In genomic region chr20:37071481-37071911, GRCh38 we compare ENCODE assay signal across 10 cellular contexts. TPM values are rescaled to one million over a fixed set of nuclear protein-coding genes. Genes with fewer than 3 reads are reported as not detected.
DNase-seq lines count a peak whose midpoint lies in the region; ATAC-seq and TF ChIP-seq lines count a peak whose summit lies in the region.
"Had no signal": no experiment of that assay in that cellular context is flagged by ENCODE, and none has a peak within 500 bp of the region (broad histone marks: within the 10 kb centered on the region; RNA-seq: fewer than 3 reads in every experiment).

No MANE protein-coding gene starts in this region.

- intact Hi-C loops in naive thymus-derived CD4-positive, alpha-beta T cell (cut with micrococcal nuclease) = loop anchor here (1.0 to 10.0 kb wide), 2 partner anchors 10 to 127 kb away; no protein-coding TSS in a partner anchor

- H3K27ac ChIP-seq in naive thymus-derived CD4-positive, alpha-beta T cell (ENCODE audit: low read depth, low read length) = peak overlapping the region; percentile 49
- H3K27ac ChIP-seq in tibial nerve = no peak overlapping the region
- H3K27ac ChIP-seq: ovary had no signal

- H3K9me3 ChIP-seq in naive thymus-derived CD4-positive, alpha-beta T cell (ENCODE audit: control insufficient read depth in 2 of 3, low read length in 3 of 3) = no peaks in the 10 kb centered on the region
- H3K9me3 ChIP-seq in tibial nerve = peaks cover 0 to 5% (median 0%) of the 10 kb centered on the region in 4 donors
- H3K9me3 ChIP-seq: ovary had no signal

- peak overlapping the region; percentile 9 for H3K4me3 Mint-ChIP-seq in activated naive CD8-positive, alpha-beta T cell treated with anti-CD3 and anti-CD28 coated beads, Interleukin-2, amount 50 U/mL, for 24 hours
- peak overlapping the region; percentile 39 to 69 (median 57) for H3K4me3 Mint-ChIP-seq in naive thymus-derived CD4-positive, alpha-beta T cell
- H3K4me3 Mint-ChIP-seq in glutamatergic neuron (ENCODE audit: unreplicated experiment) = no peak overlapping the region

- CTCF ChIA-PET in naive thymus-derived CD4-positive, alpha-beta T cell (lab: Charles Lee) = interaction anchor here (1.0 to 1.3 kb wide), 3 partner anchors 10 to 41 kb away, joined by 3 read pairs; partner anchors contain the start of gene RBL1

- 74 to 78% methylated on average over 4 of the region's 4 CpGs for WGBS in tibial nerve, 2 donors

- peak; percentile 76 for DNase-seq in Daoy (ENCODE audit: low read depth)
- peak; percentile 81 for DNase-seq in SK-MEL-5 (ENCODE audit: low read depth, low spot score)
- peak; percentile 8 for DNase-seq in activated naive CD8-positive, alpha-beta T cell treated with anti-CD3 and anti-CD28 coated beads, Interleukin-2, amount 50 U/mL, for 24 hours
- DNase-seq in naive thymus-derived CD4-positive, alpha-beta T cell = peak in 6 of 9 donors; percentile 13 to 31 (median 21)
- no peak for DNase-seq in NCI-H2227 (lab: John Stamatoyannopoulos, UW; ENCODE audit: unreplicated experiment)
- DNase-seq in DMS114 treated with DMSO at 0.1 percent for 48 hours (lab: John Stamatoyannopoulos, UW; ENCODE audit: unreplicated experiment) = no peak
- no peak for DNase-seq in glutamatergic neuron
- no peak for DNase-seq in tibial nerve (ENCODE audit: low spot score in 2 of 2)
- DNase-seq: NCI-H748 treated with DMSO at 0.1 percent for 48 hours, ovary had no signal

- no peaks in the 10 kb centered on the region for H3K9me3 Mint-ChIP-seq in activated naive CD8-positive, alpha-beta T cell treated with anti-CD3 and anti-CD28 coated beads, Interleukin-2, amount 50 U/mL, for 24 hours
- H3K9me3 Mint-ChIP-seq in naive thymus-derived CD4-positive, alpha-beta T cell = peaks cover 0 to 5% (median 0%) of the 10 kb centered on the region in 11 donors
- no peaks in the 10 kb centered on the region for H3K9me3 Mint-ChIP-seq in glutamatergic neuron (ENCODE audit: unreplicated experiment)

- POLR2A ChIA-PET in naive thymus-derived CD4-positive, alpha-beta T cell (lab: Charles Lee) = interaction anchor here (0.7 kb wide), 1 partner anchor 44 kb away, joined by 4 read pairs; no protein-coding TSS in a partner anchor

- H3K27me3 Mint-ChIP-seq in activated naive CD8-positive, alpha-beta T cell treated with anti-CD3 and anti-CD28 coated beads, Interleukin-2, amount 50 U/mL, for 24 hours = no peaks in the 10 kb centered on the region
- no peaks in the 10 kb centered on the region for H3K27me3 Mint-ChIP-seq in naive thymus-derived CD4-positive, alpha-beta T cell
- H3K27me3 Mint-ChIP-seq in glutamatergic neuron (ENCODE audit: unreplicated experiment) = no peaks in the 10 kb centered on the region

- TF ChIP-seq EP300 in tibial nerve (IDR thresholded peaks at IDR 0.05) = no peak

- in situ Hi-C loops in SK-MEL-5 (cut with HindIII; ENCODE audit: low pct_unique_long_range_greater_than_20kb, low sequenced_read_pairs) = no loop called here

- H3K36me3 ChIP-seq in naive thymus-derived CD4-positive, alpha-beta T cell (ENCODE audit: control insufficient read depth in 2 of 3, insufficient read depth in 3 of 3, low read length in 3 of 3) = peaks cover 0 to 3% (median 0%) of the 10 kb centered on the region in 3 experiments
- peaks cover 0 to 25% (median 0%) of the 10 kb centered on the region in 3 donors for H3K36me3 ChIP-seq in tibial nerve
- H3K36me3 ChIP-seq: ovary had no signal

- H3K36me3 Mint-ChIP-seq in activated naive CD8-positive, alpha-beta T cell treated with anti-CD3 and anti-CD28 coated beads, Interleukin-2, amount 50 U/mL, for 24 hours (ENCODE audit: low read depth) = peaks cover 37% of the 10 kb centered on the region
- H3K36me3 Mint-ChIP-seq in naive thymus-derived CD4-positive, alpha-beta T cell = peaks cover 3 to 29% (median 26%) of the 10 kb centered on the region in 5 donors
- H3K36me3 Mint-ChIP-seq in glutamatergic neuron (ENCODE audit: unreplicated experiment) = no peaks in the 10 kb centered on the region

- H3K4me1 Mint-ChIP-seq in activated naive CD8-positive, alpha-beta T cell treated with anti-CD3 and anti-CD28 coated beads, Interleukin-2, amount 50 U/mL, for 24 hours = peaks cover 24% of the 10 kb centered on the region
- peaks cover 14 to 33% (median 29%) of the 10 kb centered on the region in 7 donors for H3K4me1 Mint-ChIP-seq in naive thymus-derived CD4-positive, alpha-beta T cell
- H3K4me1 Mint-ChIP-seq in glutamatergic neuron (ENCODE audit: low read depth, unreplicated experiment) = no peaks in the 10 kb centered on the region

- no peaks in the 10 kb centered on the region for H3K27me3 ChIP-seq in naive thymus-derived CD4-positive, alpha-beta T cell (ENCODE audit: control insufficient read depth in 2 of 2, insufficient read depth in 2 of 2, low read length in 2 of 2)
- H3K27me3 ChIP-seq in tibial nerve = no peaks in the 10 kb centered on the region
- H3K27me3 ChIP-seq: ovary had no signal

- TF ChIP-seq CTCF in glutamatergic neuron (IDR thresholded peaks at IDR 0.05; ENCODE audit: partially characterized antibody, unreplicated experiment) (no peak), tibial nerve (IDR thresholded peaks at IDR 0.05) (no peak)

- peak; percentile 91 for ATAC-seq in activated naive CD8-positive, alpha-beta T cell treated with anti-CD3 and anti-CD28 coated beads, Interleukin-2, amount 50 U/mL, for 24 hours
- ATAC-seq in naive thymus-derived CD4-positive, alpha-beta T cell = peak; percentile 48

- H3K4me3 ChIP-seq in naive thymus-derived CD4-positive, alpha-beta T cell (ENCODE audit: low read length) = no peak overlapping the region
- no peak overlapping the region for H3K4me3 ChIP-seq in tibial nerve
- H3K4me3 ChIP-seq: ovary had no signal

- peak overlapping the region; percentile 85 for H3K27ac Mint-ChIP-seq in activated naive CD8-positive, alpha-beta T cell treated with anti-CD3 and anti-CD28 coated beads, Interleukin-2, amount 50 U/mL, for 24 hours
- peak overlapping the region; percentile 80 to 93 (median 87) for H3K27ac Mint-ChIP-seq in naive thymus-derived CD4-positive, alpha-beta T cell
- no peak overlapping the region for H3K27ac Mint-ChIP-seq in glutamatergic neuron (ENCODE audit: unreplicated experiment)

- TF ChIP-seq POLR2A in tibial nerve (IDR thresholded peaks at IDR 0.05) = no peak

- peaks cover 14 to 19% of the 10 kb centered on the region in 2 donors for H3K4me1 ChIP-seq in naive thymus-derived CD4-positive, alpha-beta T cell (ENCODE audit: control insufficient read depth in 2 of 2, insufficient read depth in 2 of 2, low read length in 2 of 2)
- no peaks in the 10 kb centered on the region for H3K4me1 ChIP-seq in tibial nerve

RNA-seq across cellular contexts. Expression of gene RBL1, which starts 24.3 kb away (rescaled TPM):
- total RNA-seq in Daoy (2014; rRNA removed; shearing (Covaris generic)) = 20.6 and 22.7 TPM in 2 replicates
- 15.5 and 16.8 TPM in 2 replicates for total RNA-seq in SK-MEL-5 (2014; rRNA removed; shearing (Covaris generic))
- polyA plus RNA-seq in SK-MEL-5 (2015; cell fraction: cytosol; rRNA removed) = 7.6 and 12.2 TPM in 2 replicates
- polyA plus RNA-seq in SK-MEL-5 (2015; cell fraction: nucleus; rRNA removed) = 8.5 and 14.3 TPM in 2 replicates
- total RNA-seq in naive thymus-derived CD4-positive, alpha-beta T cell = 10 to 100 TPM; 27.4 to 51.2 (median 30.6) TPM
- 10 to 100 TPM in 1 of 2 donors, 1 to 10 TPM in 1; 10.0 to 13.0 TPM for polyA plus RNA-seq in naive thymus-derived CD4-positive, alpha-beta T cell
- 4.9 TPM for total RNA-seq in glutamatergic neuron (ENCODE audit: unreplicated experiment)
- total RNA-seq in tibial nerve = 10 to 100 TPM in 3 of 4 donors, 1 to 10 TPM in 1; 8.0 to 30.6 (median 12.3) TPM

Comparison
In these comparisons a context has a peak if more than half of its experiments do, and no peak if none do; other contexts are left out.
1. DNase-seq: peak in Daoy (single experiment), SK-MEL-5 (single experiment), activated naive CD8-positive, alpha-beta T cell treated with anti-CD3 and anti-CD28 coated beads, Interleukin-2, amount 50 U/mL, for 24 hours (single experiment) and naive thymus-derived CD4-positive, alpha-beta T cell (6 of 9); none in NCI-H2227 (single experiment), DMS114 treated with DMSO at 0.1 percent for 48 hours (single experiment), glutamatergic neuron (single experiment) and tibial nerve (0 of 2).